9 cellular contexts compared by ENCODE assay signal in genomic region chr5:34486160-34486765, GRCh38.
DNase-seq lines count a peak whose midpoint lies in the region; ATAC-seq and TF ChIP-seq lines count a peak whose summit lies in the region.
"Had no signal": no experiment of that assay in that cellular context is flagged by ENCODE, and none has a peak within 500 bp of the region (broad histone marks: within the 10 kb centered on the region; RNA-seq: fewer than 3 reads in every experiment).

No MANE protein-coding gene starts in this region.

- H3K79me2 ChIP-seq in Karpas-422 (ENCODE audit: low read length) (no peaks in the 10 kb centered on the region), neural cell (replicated peaks; ENCODE audit: insufficient read depth, low read length) (no peaks in the 10 kb centered on the region)

- H3K9me3 ChIP-seq in Karpas-422 (ENCODE audit: low read length) (no peaks in the 10 kb centered on the region), neural cell (ENCODE audit: low read length) (no peaks in the 10 kb centered on the region), stomach (peaks cover 0 to 8% (median 2%) of the 10 kb centered on the region in 4 donors)

- no peak overlapping the region for H3K4me3 Mint-ChIP-seq in activated T-cell treated with anti-CD3 and anti-CD28 coated beads, Interleukin-2, amount 50 U/mL, for 4 hours

- H2AFZ ChIP-seq in Karpas-422 (ENCODE audit: low read length) (no peak overlapping the region), neural cell (ENCODE audit: low read depth, low read length) (no peak overlapping the region)

- no peaks in the 10 kb centered on the region for H3K36me3 Mint-ChIP-seq in activated T-cell treated with anti-CD3 and anti-CD28 coated beads, Interleukin-2, amount 50 U/mL, for 4 hours (ENCODE audit: insufficient read depth)

- no peak for ATAC-seq in activated T-cell treated with anti-CD3 and anti-CD28 coated beads, Interleukin-2, amount 50 U/mL, for 4 hours

- H3F3A ChIP-seq in neural cell (ENCODE audit: insufficient read depth, low read length, poor library complexity, severe bottlenecking), result no peaks in the 10 kb centered on the region

- H3K9ac ChIP-seq in Karpas-422 (ENCODE audit: low read length), result no peak overlapping the region
- no peak overlapping the region for H3K9ac ChIP-seq in neural cell (ENCODE audit: low read length)
- H3K9ac ChIP-seq: BLaER1 treated with 17β-estradiol and CSF1 and Interleukin-3, amounts not matched to agents 10 nM and 100 nM had no signal

- no peak for TF ChIP-seq POLR2A in stomach (IDR thresholded peaks at IDR 0.05)

- peak; percentile 39 for DNase-seq in NK-92 treated with Interleukin-12 subunit alpha and Interleukin-12 subunit beta, amount 100 ng/mL, for 24 hours (lab: John Stamatoyannopoulos, UW)
- DNase-seq in NK-92 (lab: John Stamatoyannopoulos, UW; ENCODE audit: unreplicated experiment) (no peak), Karpas-422 (peak; percentile 89), OCI-M1 (lab: John Stamatoyannopoulos, UW) (peak; percentile 89), fibroblast of peridontal ligament (ENCODE audit: extremely low read depth) (peak; percentile 94), stomach (peak; percentile 88)
- DNase-seq in activated T-cell treated with anti-CD3 and anti-CD28 coated beads, Interleukin-2, amount 50 U/mL, for 4 hours, result peak; percentile 55

- peaks cover 16% of the 10 kb centered on the region for H3K27me3 Mint-ChIP-seq in activated T-cell treated with anti-CD3 and anti-CD28 coated beads, Interleukin-2, amount 50 U/mL, for 4 hours (ENCODE audit: low read depth)

- no peak overlapping the region for H3K4me3 ChIP-seq in Karpas-422 (ENCODE audit: low read length)
- no peak overlapping the region for H3K4me3 ChIP-seq in neural cell (ENCODE audit: low read length)
- H3K4me3 ChIP-seq in stomach, result no peak overlapping the region
- H3K4me3 ChIP-seq: BLaER1 treated with 17β-estradiol and CSF1 and Interleukin-3, amounts not matched to agents 10 nM and 100 nM had no signal

- H3K27me3 ChIP-seq in Karpas-422 (ENCODE audit: low read length) (no peaks in the 10 kb centered on the region), neural cell (ENCODE audit: insufficient read depth, low read depth, low read length) (no peaks in the 10 kb centered on the region), stomach (no peaks in the 10 kb centered on the region)
- H3K27me3 ChIP-seq: BLaER1 treated with 17β-estradiol and CSF1 and Interleukin-3, amounts not matched to agents 10 nM and 100 nM had no signal

- intact Hi-C loops in stomach (cut with DNase I; ENCODE audit: low total_unique reads), result no loop called here

- no peaks in the 10 kb centered on the region for H3K4me1 Mint-ChIP-seq in activated T-cell treated with anti-CD3 and anti-CD28 coated beads, Interleukin-2, amount 50 U/mL, for 4 hours (ENCODE audit: low read depth)

- TF ChIP-seq CTCF in neural cell (IDR thresholded peaks at IDR 0.05; ENCODE audit: poor library complexity, severe bottlenecking) (peak; percentile 85), stomach (IDR thresholded peaks at IDR 0.05) (peak in 5 of 7 experiments; percentile 67 to 86 (median 76))

- TF ChIP-seq RAD21 in neural cell (conservative IDR thresholded peaks at IDR 0.05), result peak; percentile 87

- H3K27ac ChIP-seq in Karpas-422 (ENCODE audit: low read length) (no peak overlapping the region), neural cell (ENCODE audit: low read length) (no peak overlapping the region), stomach (peak overlapping the region; percentile 81 to 86 (median 82))
- H3K27ac ChIP-seq: BLaER1 treated with 17β-estradiol and CSF1 and Interleukin-3, amounts not matched to agents 10 nM and 100 nM had no signal

- H3K9me2 ChIP-seq in Karpas-422 (replicated peaks; ENCODE audit: insufficient read depth, low read length) (no peaks in the 10 kb centered on the region), neural cell (ENCODE audit: insufficient read depth, low read length) (no peaks in the 10 kb centered on the region)

- H3K36me3 ChIP-seq in Karpas-422 (ENCODE audit: insufficient read depth, low read length) (no peaks in the 10 kb centered on the region), neural cell (ENCODE audit: insufficient read depth, low read length) (no peaks in the 10 kb centered on the region), stomach (no peaks in the 10 kb centered on the region)
- H3K36me3 ChIP-seq: BLaER1 treated with 17β-estradiol and CSF1 and Interleukin-3, amounts not matched to agents 10 nM and 100 nM had no signal

- H3K9me3 Mint-ChIP-seq in activated T-cell treated with anti-CD3 and anti-CD28 coated beads, Interleukin-2, amount 50 U/mL, for 4 hours, result no peaks in the 10 kb centered on the region

- no peak overlapping the region for H3K4me2 ChIP-seq in Karpas-422 (ENCODE audit: low read depth, low read length, poor library complexity, severe bottlenecking)
- H3K4me2 ChIP-seq in neural cell (ENCODE audit: low read length), result no peak overlapping the region
- H3K4me2 ChIP-seq: BLaER1 treated with 17β-estradiol and CSF1 and Interleukin-3, amounts not matched to agents 10 nM and 100 nM had no signal

- peaks cover 3% of the 10 kb centered on the region; the same call in 1 of the 2 replicates for H3K4me1 ChIP-seq in Karpas-422 (ENCODE audit: low read length)
- H3K4me1 ChIP-seq in stomach, result peaks cover 19 to 49% (median 28%) of the 10 kb centered on the region in 4 donors

- TF ChIP-seq EP300 in neural cell (conservative IDR thresholded peaks at IDR 0.05; ENCODE audit: poor library complexity, severe bottlenecking), result no peak
- TF ChIP-seq EP300 in stomach (IDR thresholded peaks at IDR 0.05), result no peak

- WGBS in stomach, 5 donors, result 7 to 19% (median 13%) methylated on average over 14 of the region's 14 CpGs

- H4K20me1 ChIP-seq in Karpas-422 (ENCODE audit: insufficient read depth, low read depth, low read length) (no peaks in the 10 kb centered on the region), neural cell (ENCODE audit: insufficient read depth) (no peaks in the 10 kb centered on the region)
- H4K20me1 ChIP-seq: BLaER1 treated with 17β-estradiol and CSF1 and Interleukin-3, amounts not matched to agents 10 nM and 100 nM had no signal

TF ChIP-seq in neural cell, 6 proteins besides CTCF, POLR2A, EP300 and RAD21:
- TF ChIP-seq REST (IDR thresholded peaks at IDR 0.05; ENCODE audit: borderline replicate concordance) (no peak), MXI1 (conservative IDR thresholded peaks at IDR 0.05; ENCODE audit: poor library complexity, severe bottlenecking) (no peak), SMC3 (conservative IDR thresholded peaks at IDR 0.05; ENCODE audit: poor library complexity) (peak; percentile 84)

Comparison
In these comparisons a context has a peak if more than half of its experiments do, and no peak if none do; other contexts are left out.
1. H3K27ac ChIP-seq: peak in stomach (5 of 5); none in Karpas-422 (single experiment) and neural cell (single experiment).